23 cellular contexts compared by ENCODE assay signal in genomic region chr2:19187323-19188020, GRCh38.
A peak's percentile ranks its signal among the peaks of the same experiment; 100 is the strongest.
DNase-seq lines count a peak whose midpoint lies in the region; ATAC-seq, FAIRE-seq and TF ChIP-seq lines count a peak whose summit lies in the region.
"Had no signal": no experiment of that assay in that cellular context is flagged by ENCODE, and none has a peak within 500 bp of the region (broad histone marks: within the 10 kb centered on the region; RNA-seq: fewer than 3 reads in every experiment).

No MANE protein-coding gene starts in this region.

- no peaks in the 10 kb centered on the region for H3K9me3 ChIP-seq in mammary epithelial cell (replicated peaks; ENCODE audit: insufficient read depth, low read length)
- H3K9me3 ChIP-seq in keratinocyte (ENCODE audit: control insufficient read depth, low read depth, low read length): no peaks in the 10 kb centered on the region
- H3K9me3 ChIP-seq: ascending aorta, Caco-2, pancreas, uterus had no signal

- CTCF ChIA-PET in mammary epithelial cell (lab: Charles Lee; ENCODE audit: low non-redundant PET): no interaction called here

- H3K9me1 ChIP-seq in keratinocyte (ENCODE audit: control insufficient read depth, extremely low read depth, insufficient read depth, low read length): no peaks in the 10 kb centered on the region

- H3K4me3 ChIP-seq in AG10803 (ENCODE audit: low read length): no peak overlapping the region
- H3K4me3 ChIP-seq in mammary epithelial cell (replicated peaks in 1 of 3; ENCODE audit: insufficient read depth in 1 of 3, low read depth in 2 of 3, low read length in 3 of 3): no peak overlapping the region
- no peak overlapping the region for H3K4me3 ChIP-seq in keratinocyte (ENCODE audit: control insufficient read depth in 2 of 3, extremely low read depth in 1 of 3, insufficient read depth in 2 of 3, low read depth in 1 of 3, low read length in 3 of 3)
- H3K4me3 ChIP-seq: ascending aorta, lung, pancreas, uterus had no signal

- H3K79me2 ChIP-seq in mammary epithelial cell (ENCODE audit: insufficient read depth, low read length) (no peaks in the 10 kb centered on the region), keratinocyte (ENCODE audit: control insufficient read depth, insufficient read depth, low read length) (no peaks in the 10 kb centered on the region)

- 0% methylated on average over 5 of the region's 5 CpGs for WGBS in mammary epithelial cell (ENCODE audit: low coverage, missing lambda C conversion rate)

- H3K4me1 Mint-ChIP-seq in activated T-helper 1 cell treated with anti-CD3 and anti-CD28 coated beads, Interleukin-12 subunit alpha, Interleukin-12 subunit beta, Interleukin-2, Interleukin-4 antibody, amounts not matched to agents 30 ng/mL and 10 ng/mL and 1 ng/mL, durations not matched to agents 14 hours and 24 hours and 36 hours (ENCODE audit: low read depth): no peaks in the 10 kb centered on the region
- H3K4me1 Mint-ChIP-seq: naive B cell had no signal

- no peaks in the 10 kb centered on the region for H3K27me3 Mint-ChIP-seq in activated T-helper 1 cell treated with anti-CD3 and anti-CD28 coated beads, Interleukin-12 subunit alpha, Interleukin-12 subunit beta, Interleukin-2, Interleukin-4 antibody, amounts not matched to agents 30 ng/mL and 10 ng/mL and 1 ng/mL, durations not matched to agents 14 hours and 24 hours and 36 hours (ENCODE audit: insufficient read depth)
- H3K27me3 Mint-ChIP-seq: naive B cell had no signal

- peak; percentile 11 for DNase-seq in AG10803 (ENCODE audit: low read depth)
- DNase-seq in HT1080 (ENCODE audit: low read depth): peak; percentile 96
- peak; percentile 95 for DNase-seq in mammary epithelial cell
- DNase-seq in keratinocyte (ENCODE audit: low read depth, low spot score): peak; percentile 36
- DNase-seq in stimulated activated CD4-positive, alpha-beta T cell treated with anti-CD3 and anti-CD28 coated beads, Interleukin-4, amount 100 ng/mL, for 4 hours: no peak
- DNase-seq in activated T-helper 1 cell treated with anti-CD3 and anti-CD28 coated beads, Interleukin-12 subunit alpha, Interleukin-12 subunit beta, Interleukin-2, Interleukin-4 antibody, amounts not matched to agents 30 ng/mL and 10 ng/mL and 1 ng/mL, durations not matched to agents 14 hours and 24 hours and 36 hours (ENCODE audit: low spot score): no peak
- no peak for DNase-seq in stimulated activated naive CD8-positive, alpha-beta T cell treated with anti-CD3 and anti-CD28 coated beads, Interleukin-15, Interleukin-2, amounts not matched to agents 100 U/mL and 50 U/mL, for 24 hours
- DNase-seq: activated CD4-positive, alpha-beta T cell treated with anti-CD3 and anti-CD28 coated beads for 4 hours; activated CD8-positive, alpha-beta memory T cell treated with anti-CD3 and anti-CD28 coated beads, Interleukin-2, amount 50 U/mL, for 48 hours; Caco-2; naive B cell; NCI-H2171; NCI-H69; pancreas; stimulated activated CD4-positive, alpha-beta T cell treated with anti-CD3 and anti-CD28 coated beads, Interleukin-2, amount 100 ng/mL, for 48 hours; uterus had no signal

- no peak for ATAC-seq in HG03025 (IDR thresholded peaks at IDR 0.05; ENCODE audit: low FRiP score, unreplicated experiment)
- no peak for ATAC-seq in stimulated activated naive CD8-positive, alpha-beta T cell treated with anti-CD3 and anti-CD28 coated beads, Interleukin-15, Interleukin-2, amounts not matched to agents 100 U/mL and 50 U/mL, for 24 hours
- ATAC-seq: pancreas had no signal

- intact Hi-C loops in mammary epithelial cell (cut with micrococcal nuclease): no loop called here
- intact Hi-C loops in activated T-helper 1 cell treated with anti-CD3 and anti-CD28 coated beads, Interleukin-12 subunit alpha, Interleukin-12 subunit beta, Interleukin-2, Interleukin-4 antibody, amounts not matched to agents 30 ng/mL and 10 ng/mL and 1 ng/mL, durations not matched to agents 14 hours and 24 hours and 36 hours (cut with micrococcal nuclease): no loop called here

- no peaks in the 10 kb centered on the region for H3K36me3 Mint-ChIP-seq in activated T-helper 1 cell treated with anti-CD3 and anti-CD28 coated beads, Interleukin-12 subunit alpha, Interleukin-12 subunit beta, Interleukin-2, Interleukin-4 antibody, amounts not matched to agents 30 ng/mL and 10 ng/mL and 1 ng/mL, durations not matched to agents 14 hours and 24 hours and 36 hours (ENCODE audit: low read depth)
- H3K36me3 Mint-ChIP-seq: naive B cell had no signal

- peak overlapping the region; percentile 59 for H3K27ac ChIP-seq in mammary epithelial cell (ENCODE audit: insufficient read depth, low read depth, low read length)
- peak overlapping the region; percentile 67 for H3K27ac ChIP-seq in keratinocyte (ENCODE audit: control insufficient read depth, insufficient read depth, low read length)
- H3K27ac ChIP-seq: ascending aorta, pancreas, uterus had no signal

- H3K9ac ChIP-seq in mammary epithelial cell (ENCODE audit: insufficient read depth, low read length) (no peak overlapping the region), keratinocyte (ENCODE audit: control insufficient read depth, extremely low read depth, insufficient read depth, low read length) (peak overlapping the region; percentile 4)

- no peak overlapping the region for H3K27ac Mint-ChIP-seq in activated T-helper 1 cell treated with anti-CD3 and anti-CD28 coated beads, Interleukin-12 subunit alpha, Interleukin-12 subunit beta, Interleukin-2, Interleukin-4 antibody, amounts not matched to agents 30 ng/mL and 10 ng/mL and 1 ng/mL, durations not matched to agents 14 hours and 24 hours and 36 hours
- H3K27ac Mint-ChIP-seq: naive B cell had no signal

- no peak for TF ChIP-seq CTCF in AG10803 (conservative IDR thresholded peaks at IDR 0.05; ENCODE audit: low read length)
- TF ChIP-seq CTCF in mammary epithelial cell (conservative IDR thresholded peaks at IDR 0.05 in 1 of 2, IDR thresholded peaks at IDR 0.05 in 1 of 2; ENCODE audit: extremely low read depth in 1 of 2, insufficient read depth in 1 of 2, low read depth in 1 of 2, low read length in 2 of 2): no peak
- TF ChIP-seq CTCF in keratinocyte (optimal IDR thresholded peaks at IDR 0.05 in 1 of 3, IDR thresholded peaks at IDR 0.05 in 1 of 3, conservative IDR thresholded peaks at IDR 0.05 in 1 of 3; ENCODE audit: extremely low read depth in 1 of 3, insufficient read depth in 2 of 3, low read length in 3 of 3): no peak

- FAIRE-seq in keratinocyte (lab: Jason Lieb, UNC): peak; percentile 91
- FAIRE-seq: colon, endometrium, G401.6, GM19239, pancreas had no signal

- peak overlapping the region; percentile 50 for H2AFZ ChIP-seq in mammary epithelial cell (ENCODE audit: low read depth, low read length)
- peak overlapping the region; percentile 31 for H2AFZ ChIP-seq in keratinocyte (ENCODE audit: control insufficient read depth, low read length)

- BruUV-seq in mammary epithelial cell (replicated peaks; lab: Mats Ljungman, UMichigan): no TSS peak

- H3K9me3 Mint-ChIP-seq in activated T-helper 1 cell treated with anti-CD3 and anti-CD28 coated beads, Interleukin-12 subunit alpha, Interleukin-12 subunit beta, Interleukin-2, Interleukin-4 antibody, amounts not matched to agents 30 ng/mL and 10 ng/mL and 1 ng/mL, durations not matched to agents 14 hours and 24 hours and 36 hours: peaks cover under 1% of the 10 kb centered on the region

- H3K4me2 ChIP-seq in mammary epithelial cell (ENCODE audit: insufficient read depth, low read depth, low read length) (peak overlapping the region; percentile 28), keratinocyte (ENCODE audit: control insufficient read depth, extremely low read depth, insufficient read depth, low read depth, low read length) (peak overlapping the region; percentile 52)

- dilution Hi-C loops in mammary epithelial cell (cut with HindIII; ENCODE audit: low sequenced_read_pairs) (no loop called here), keratinocyte (cut with MboI; ENCODE audit: extremely low pct_ligation_motif_present, low sequenced_read_pairs) (no loop called here)

- no peak overlapping the region for H3K4me3 Mint-ChIP-seq in activated T-helper 1 cell treated with anti-CD3 and anti-CD28 coated beads, Interleukin-12 subunit alpha, Interleukin-12 subunit beta, Interleukin-2, Interleukin-4 antibody, amounts not matched to agents 30 ng/mL and 10 ng/mL and 1 ng/mL, durations not matched to agents 14 hours and 24 hours and 36 hours
- H3K4me3 Mint-ChIP-seq: naive B cell had no signal

- no peaks in the 10 kb centered on the region for H4K20me1 ChIP-seq in mammary epithelial cell (ENCODE audit: insufficient read depth, low read length)
- no peaks in the 10 kb centered on the region for H4K20me1 ChIP-seq in keratinocyte (ENCODE audit: control insufficient read depth, extremely low read depth, insufficient read depth, low read length)

- H3K4me1 ChIP-seq in mammary epithelial cell (ENCODE audit: insufficient read depth, low read length) (peaks cover 32% of the 10 kb centered on the region), keratinocyte (ENCODE audit: control insufficient read depth, extremely low read depth, insufficient read depth, low read length) (peaks cover 21% of the 10 kb centered on the region)
- H3K4me1 ChIP-seq: ascending aorta, Caco-2, pancreas, uterus had no signal

- H3K27me3 ChIP-seq in mammary epithelial cell (ENCODE audit: insufficient read depth, low read length) (no peaks in the 10 kb centered on the region), keratinocyte (ENCODE audit: control insufficient read depth, extremely low read depth, insufficient read depth, low read length) (no peaks in the 10 kb centered on the region)
- H3K27me3 ChIP-seq: ascending aorta, pancreas, uterus had no signal

- no peaks in the 10 kb centered on the region for H3K36me3 ChIP-seq in mammary epithelial cell (ENCODE audit: insufficient read depth, low read length)
- H3K36me3 ChIP-seq in keratinocyte (ENCODE audit: control insufficient read depth in 2 of 2, extremely low read depth in 1 of 2, insufficient read depth in 2 of 2, low read length in 2 of 2): no peaks in the 10 kb centered on the region
- H3K36me3 ChIP-seq: ascending aorta, pancreas, uterus had no signal

- in situ Hi-C loops in mammary epithelial cell (cut with MboI; ENCODE audit: low sequenced_read_pairs in 2 of 2): no loop called here

Comparison
In these comparisons a context has a peak if more than half of its experiments do, and no peak if none do; other contexts are left out.
1. DNase-seq: peak in AG10803 (single experiment), HT1080 (single experiment), mammary epithelial cell (single experiment) and keratinocyte (single experiment); none in stimulated activated CD4-positive, alpha-beta T cell treated with anti-CD3 and anti-CD28 coated beads, Interleukin-4, amount 100 ng/mL, for 4 hours (0 of 2), activated T-helper 1 cell treated with anti-CD3 and anti-CD28 coated beads, Interleukin-12 subunit alpha, Interleukin-12 subunit beta, Interleukin-2, Interleukin-4 antibody, amounts not matched to agents 30 ng/mL and 10 ng/mL and 1 ng/mL, durations not matched to agents 14 hours and 24 hours and 36 hours (single experiment) and stimulated activated naive CD8-positive, alpha-beta T cell treated with anti-CD3 and anti-CD28 coated beads, Interleukin-15, Interleukin-2, amounts not matched to agents 100 U/mL and 50 U/mL, for 24 hours (single experiment).